9 cellular contexts compared by ENCODE assay signal in the genomic region with DNA sequence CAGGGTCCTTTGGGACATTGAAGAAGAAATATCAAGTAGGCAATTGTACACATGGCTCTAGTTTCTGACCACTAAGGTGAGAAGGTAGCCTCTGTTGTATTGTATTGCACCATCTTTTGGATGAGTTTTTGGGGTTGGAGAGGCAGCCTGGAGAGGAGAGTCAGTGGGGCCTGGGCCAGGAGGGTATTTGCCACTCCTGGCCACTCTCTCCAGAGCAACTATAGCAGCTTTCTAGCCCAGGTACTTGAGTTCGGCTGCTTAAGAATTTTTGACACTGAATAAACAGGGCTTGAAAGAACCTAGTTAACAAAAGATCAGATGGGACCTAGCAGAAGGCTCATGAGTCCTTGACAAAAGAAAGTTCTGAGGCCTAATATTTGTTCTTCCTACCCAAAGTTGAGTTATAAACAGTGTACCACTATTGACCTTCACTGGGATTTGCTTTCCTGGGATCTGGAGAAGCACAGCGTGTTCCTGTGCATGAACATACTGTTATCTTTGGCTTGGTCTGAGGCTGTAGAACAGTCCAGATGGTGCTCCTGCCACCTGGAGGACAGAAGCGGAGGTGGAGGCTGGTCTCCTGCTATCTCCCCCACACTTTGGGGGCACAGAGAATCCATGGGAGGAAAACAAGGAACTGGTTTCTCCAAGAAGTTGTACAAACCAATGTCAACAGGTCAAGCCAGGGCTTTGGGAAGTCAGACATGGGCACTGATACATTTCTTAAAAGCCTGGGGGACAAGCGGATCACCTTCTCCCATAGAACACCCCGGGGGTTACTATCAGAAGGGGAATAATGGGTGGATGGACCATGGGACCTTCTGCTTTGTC.
DNase-seq lines count a peak whose midpoint lies in the region; ATAC-seq and TF ChIP-seq lines count a peak whose summit lies in the region.
"Had no signal": no experiment of that assay in that cellular context is flagged by ENCODE, and none has a peak within 500 bp of the region (broad histone marks: within the 10 kb centered on the region; RNA-seq: fewer than 3 reads in every experiment).

No MANE protein-coding gene starts in this region.

- H3K9me3 ChIP-seq in esophagus squamous epithelium = no peaks in the 10 kb centered on the region
- H3K9me3 ChIP-seq in prostate gland = no peaks in the 10 kb centered on the region

- no peak for ATAC-seq in HG02840 (IDR thresholded peaks at IDR 0.05; ENCODE audit: low FRiP score, unreplicated experiment)

- H3K27ac ChIP-seq in esophagus squamous epithelium (no peak overlapping the region), prostate gland (peak overlapping the region; percentile 74 to 82)
- H3K27ac ChIP-seq: KMS-11 had no signal

- intact Hi-C loops in esophagus squamous epithelium (cut with DNase I) (no loop called here), prostate gland (cut with DNase I) (loop anchor here (5.0 kb wide), 2 partner anchors 110 to 225 kb away; partner anchors contain the start of gene LIFR)

- peak; percentile 36 for DNase-seq in NCI-H748 treated with DMSO at 0.1 percent for 48 hours (lab: John Stamatoyannopoulos, UW)
- no peak for DNase-seq in esophagus squamous epithelium (lab: John Stamatoyannopoulos, UW)
- peak; percentile 73 for DNase-seq in prostate gland (ENCODE audit: low spot score)
- no peak for DNase-seq in SIG-M5 (lab: John Stamatoyannopoulos, UW)
- DNase-seq in NCI-H1930 (lab: John Stamatoyannopoulos, UW) = no peak
- no peak for DNase-seq in NCI-H345 treated with DMSO at 0.1 percent for 48 hours (lab: John Stamatoyannopoulos, UW; ENCODE audit: unreplicated experiment)

- H3K36me3 ChIP-seq in esophagus squamous epithelium (no peaks in the 10 kb centered on the region), prostate gland (no peaks in the 10 kb centered on the region)

- H3K4me1 ChIP-seq in esophagus squamous epithelium = no peaks in the 10 kb centered on the region
- peaks cover 7% of the 10 kb centered on the region for H3K4me1 ChIP-seq in prostate gland (replicated peaks)

- TF ChIP-seq CTCF in GM12872 (IDR thresholded peaks at IDR 0.05; ENCODE audit: insufficient read depth, low read depth, low read length) (peak; percentile 44; the same call in 2 of the 3 replicates), esophagus squamous epithelium (IDR thresholded peaks at IDR 0.05) (peak in 5 of 6 experiments; percentile 29 to 65 (median 42)), prostate gland (IDR thresholded peaks at IDR 0.05) (peak; percentile 56 to 82 (median 75))

- no peak overlapping the region for H3K4me3 ChIP-seq in esophagus squamous epithelium
- no peak overlapping the region for H3K4me3 ChIP-seq in prostate gland

- no peaks in the 10 kb centered on the region for H3K27me3 ChIP-seq in esophagus squamous epithelium
- H3K27me3 ChIP-seq in prostate gland (replicated peaks; ENCODE audit: insufficient read depth) = no peaks in the 10 kb centered on the region

- WGBS in esophagus squamous epithelium, 2 donors = 58 to 64% methylated on average over 4 to 5 of the region's 5 CpGs
- 68% methylated on average over 5 of the region's 5 CpGs for WGBS in prostate gland

- TF ChIP-seq POLR2A in esophagus squamous epithelium (IDR thresholded peaks at IDR 0.05) (no peak), prostate gland (IDR thresholded peaks at IDR 0.05) (no peak)

Comparison
In these comparisons a context has a peak if more than half of its experiments do, and no peak if none do; other contexts are left out.
1. DNase-seq: peak in NCI-H748 treated with DMSO at 0.1 percent for 48 hours (single experiment) and prostate gland (single experiment); none in esophagus squamous epithelium (single experiment), SIG-M5 (single experiment), NCI-H1930 (0 of 2) and NCI-H345 treated with DMSO at 0.1 percent for 48 hours (single experiment).
2. H3K27ac ChIP-seq: peak in prostate gland (2 of 2); none in esophagus squamous epithelium (0 of 4).
3. Peak in every context shown above with its lines, with median percentiles within 50 percentile points of each other: CTCF ChIP-seq.